ENCODE assay signal across 14 cellular contexts in the genomic region with DNA sequence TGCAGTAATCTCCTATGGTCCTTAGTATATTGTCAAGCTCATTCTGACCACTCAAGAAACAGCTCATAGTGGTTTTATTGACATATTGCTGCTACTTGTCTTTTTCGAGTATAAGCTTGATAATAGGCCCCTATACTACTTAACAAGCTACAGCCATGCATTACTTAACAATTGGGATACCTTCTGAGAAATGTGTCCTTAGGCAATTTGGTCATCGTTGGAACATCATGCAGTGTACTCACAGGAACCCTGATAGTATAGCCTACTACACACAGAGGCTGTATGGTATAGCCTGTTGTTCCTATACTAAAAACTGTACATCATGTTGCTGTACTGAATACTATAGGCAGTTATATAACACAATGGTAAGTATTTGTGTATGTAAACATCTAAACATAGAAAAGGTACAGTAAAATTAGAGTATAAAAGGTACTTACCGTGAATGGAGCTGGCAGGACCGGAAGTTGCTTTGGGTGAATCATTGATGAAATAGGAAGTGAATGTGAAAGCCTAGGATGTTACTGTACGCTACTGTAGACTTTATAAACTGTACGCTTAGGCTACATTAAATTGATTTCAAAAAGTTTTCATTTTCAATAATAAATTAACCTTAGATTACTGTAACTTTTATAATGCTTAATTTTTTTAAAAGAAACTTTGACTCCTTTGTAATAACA.
DNase-seq lines count a peak whose midpoint lies in the region; ATAC-seq, FAIRE-seq and TF ChIP-seq lines count a peak whose summit lies in the region.
"Had no signal": no experiment of that assay in that cellular context is flagged by ENCODE, and none has a peak within 500 bp of the region (broad histone marks: within the 10 kb centered on the region; RNA-seq: fewer than 3 reads in every experiment).

No MANE protein-coding gene starts in this region.

- H3K27ac Mint-ChIP-seq in T-helper 17 cell = no peak overlapping the region
- H3K27ac Mint-ChIP-seq: activated B cell treated with CpG ODN at 0.5 μM for 24 hours, B cell had no signal

- H3K36me3 ChIP-seq in SU-DHL-6 (ENCODE audit: low read length) = no peaks in the 10 kb centered on the region
- H3K36me3 ChIP-seq in vagina = no peaks in the 10 kb centered on the region
- H3K36me3 ChIP-seq in pancreas = no peaks in the 10 kb centered on the region

- peaks cover 36% of the 10 kb centered on the region for H3K4me1 Mint-ChIP-seq in T-helper 17 cell

- H3K4me2 ChIP-seq in SU-DHL-6 (ENCODE audit: low read depth, low read length, poor library complexity, severe bottlenecking) = peak overlapping the region; percentile 43

- H3K4me3 ChIP-seq in SU-DHL-6 (ENCODE audit: insufficient read depth, low read length, poor library complexity, severe bottlenecking) (no peak overlapping the region), vagina (no peak overlapping the region), pancreas (no peak overlapping the region)
- H3K4me3 ChIP-seq: lung had no signal

- no peak overlapping the region for H3K4me3 Mint-ChIP-seq in T-helper 17 cell
- H3K4me3 Mint-ChIP-seq: activated B cell treated with CpG ODN at 0.5 μM for 24 hours, B cell had no signal

- no peak for FAIRE-seq in pancreas (lab: Jason Lieb, UNC)

- intact Hi-C loops in vagina (cut with DNase I) = no loop called here
- intact Hi-C loops in pancreas (cut with DNase I) = no loop called here

- no peak for TF ChIP-seq POLR2A in GM18505 (IDR thresholded peaks at IDR 0.05; ENCODE audit: borderline replicate concordance, extremely low read depth, insufficient read depth, insufficient read length)
- TF ChIP-seq POLR2A in vagina (IDR thresholded peaks at IDR 0.05) = no peak

- H3K4me1 ChIP-seq in vagina (peaks cover 7% of the 10 kb centered on the region), pancreas (peaks cover 0 to 2% (median 0%) of the 10 kb centered on the region in 3 donors)

- H3F3A ChIP-seq in SU-DHL-6 (ENCODE audit: insufficient read depth) = no peaks in the 10 kb centered on the region

- H3K9me2 ChIP-seq in SU-DHL-6 (replicated peaks; ENCODE audit: insufficient read depth, low read length) = no peaks in the 10 kb centered on the region

- H3K27me3 Mint-ChIP-seq in T-helper 17 cell = no peaks in the 10 kb centered on the region
- H3K27me3 Mint-ChIP-seq: activated B cell treated with CpG ODN at 0.5 μM for 24 hours, B cell had no signal

- no peak for DNase-seq in activated CD4-positive, alpha-beta T cell treated with anti-CD3 and anti-CD28 coated beads, Interleukin-2, amount 50 U/mL, for 1 hour
- DNase-seq in vagina (ENCODE audit: extremely low spot score in 2 of 2) (no peak), pancreas (no peak), T-helper 17 cell (no peak)
- DNase-seq: activated B cell treated with CpG ODN at 0.5 μM for 24 hours, activated gamma-delta T cell treated with Interleukin-2 at 50 U/mL for 16 hours, NCI-H1417 treated with DMSO at 0.1 percent for 48 hours, retina had no signal

- TF ChIP-seq CTCF in SU-DHL-6 (IDR thresholded peaks at IDR 0.05; ENCODE audit: insufficient read depth, low read length, poor library complexity, severe bottlenecking) (no peak), vagina (IDR thresholded peaks at IDR 0.05) (no peak), pancreas (IDR thresholded peaks at IDR 0.05) (no peak)

- ATAC-seq in GM18505 (IDR thresholded peaks at IDR 0.05; ENCODE audit: unreplicated experiment) (peak; percentile 49), GM21447 (IDR thresholded peaks at IDR 0.05; ENCODE audit: unreplicated experiment) (peak; percentile 79), HG03175 (IDR thresholded peaks at IDR 0.05; ENCODE audit: unreplicated experiment) (peak; percentile 79), pancreas (no peak), T-helper 17 cell (no peak)

- 88 to 89% methylated on average over 6 of the region's 6 CpGs for WGBS in pancreas, 2 donors

- peaks cover 9% of the 10 kb centered on the region for H3K36me3 Mint-ChIP-seq in T-helper 17 cell (ENCODE audit: low read depth)

- no peaks in the 10 kb centered on the region for H4K20me1 ChIP-seq in SU-DHL-6 (ENCODE audit: low read depth, low read length)

- H3K9me3 ChIP-seq in SU-DHL-6 (ENCODE audit: insufficient read depth, low read length) (no peaks in the 10 kb centered on the region), vagina (no peaks in the 10 kb centered on the region), pancreas (no peaks in the 10 kb centered on the region), T-helper 17 cell (ENCODE audit: control insufficient read depth, low read length, poor library complexity, severe bottlenecking) (no peaks in the 10 kb centered on the region)

- H2AFZ ChIP-seq in SU-DHL-6 (ENCODE audit: low read depth, low read length, severe bottlenecking) = no peak overlapping the region

- H3K27ac ChIP-seq in SU-DHL-6 (ENCODE audit: low read depth, low read length) = peak overlapping the region; percentile 51
- no peak overlapping the region for H3K27ac ChIP-seq in vagina
- no peak overlapping the region for H3K27ac ChIP-seq in pancreas

- H3K27me3 ChIP-seq in SU-DHL-6 (ENCODE audit: low read length) = no peaks in the 10 kb centered on the region
- no peaks in the 10 kb centered on the region for H3K27me3 ChIP-seq in vagina
- no peaks in the 10 kb centered on the region for H3K27me3 ChIP-seq in pancreas

- 0 out of 2 replicates have a peak, but pooled peaks cover 5% of the 10 kb centered on the region for H3K79me2 ChIP-seq in SU-DHL-6 (ENCODE audit: insufficient read depth, low read length)

- H3K9ac ChIP-seq in SU-DHL-6 (ENCODE audit: low read length) = no peak overlapping the region

Comparison
In these comparisons a context has a peak if more than half of its experiments do, and no peak if none do; other contexts are left out.
1. ATAC-seq: peak in GM18505 (single experiment), GM21447 (single experiment) and HG03175 (single experiment); none in pancreas (0 of 4) and T-helper 17 cell (single experiment).